18 cellular contexts compared by ENCODE assay signal in the genomic region with DNA sequence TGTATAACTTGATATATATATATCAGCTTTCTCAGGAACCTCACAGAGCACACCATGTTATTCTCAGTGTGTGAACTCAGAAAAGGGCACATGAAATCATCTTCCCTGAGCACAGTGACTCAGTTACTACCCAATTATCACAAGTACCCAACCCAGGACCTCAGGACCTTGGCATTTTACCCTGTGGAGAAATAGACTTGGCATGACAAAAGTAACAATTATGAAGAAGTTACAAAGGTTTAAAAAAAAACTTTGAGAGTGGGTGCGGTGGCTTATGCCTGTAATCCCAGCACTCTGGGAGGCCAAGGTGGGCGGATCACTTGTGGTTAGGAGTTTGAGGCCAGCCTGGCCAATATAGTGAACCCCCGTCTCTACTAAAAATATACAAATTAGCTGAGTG. TPM values are rescaled to one million over a fixed set of nuclear protein-coding genes. Genes with fewer than 3 reads are reported as not detected.
"Had no signal": no experiment of that assay in that cellular context is flagged by ENCODE, and none has a peak within 500 bp of the region (broad histone marks: within the 10 kb centered on the region; RNA-seq: fewer than 3 reads in every experiment).

No MANE protein-coding gene starts in this region.

- H3K36me3 Mint-ChIP-seq: activated naive CD4-positive, alpha-beta T cell treated with anti-CD3 and anti-CD28 coated beads, Interleukin-2, amount 10 ng/mL, durations not matched to agents 7 days and 5 days; natural killer cell treated with Interleukin-12 subunit alpha and Interleukin-12 subunit beta and Interleukin-15 and Interleukin-18, amount 100 ng/mL, for 72 hours had no signal

- H3K9me3 ChIP-seq: prostate gland, testis had no signal

- H3K4me1 ChIP-seq: prostate gland had no signal

- DNase-seq: activated B cell treated with CpG ODN at 0.5 μM for 24 hours; activated CD4-positive, alpha-beta T cell treated with anti-CD3 and anti-CD28 coated beads, Interleukin-2, amount 10 ng/mL, durations not matched to agents 24 days and 14 days; activated naive CD4-positive, alpha-beta T cell treated with anti-CD3 and anti-CD28 coated beads, Interleukin-2, amount 10 ng/mL, durations not matched to agents 7 days and 5 days; cortex of kidney; effector memory CD4-positive, alpha-beta T cell; head of caudate nucleus; occipital lobe; stimulated activated CD4-positive, alpha-beta T cell treated with anti-CD3 and anti-CD28 coated beads, Interleukin-2, amount 100 ng/mL, for 48 hours; testis had no signal

- H3K27ac ChIP-seq: foreskin keratinocyte, prostate gland, testis had no signal

- H3K27ac Mint-ChIP-seq: activated B cell treated with CpG ODN at 0.5 μM for 24 hours; activated CD4-positive, alpha-beta T cell treated with anti-CD3 and anti-CD28 coated beads, Interleukin-2, amount 10 ng/mL, durations not matched to agents 24 days and 14 days; activated naive CD4-positive, alpha-beta T cell treated with anti-CD3 and anti-CD28 coated beads, Interleukin-2, amount 10 ng/mL, durations not matched to agents 7 days and 5 days; activated T-helper 2 cell treated with anti-CD3 and anti-CD28 coated beads, Interferon-gamma antibody, Interleukin-2, Interleukin-4, amounts not matched to agents 10 μg/mL and 5 μg/mL and 100 μg/mL, durations not matched to agents 14 hours and 24 hours and 36 hours; natural killer cell treated with Interleukin-12 subunit alpha and Interleukin-12 subunit beta and Interleukin-15 and Interleukin-18, amount 100 ng/mL, for 72 hours; stimulated activated naive CD8-positive, alpha-beta T cell treated with anti-CD3 and anti-CD28 coated beads, Interleukin-15, Interleukin-2, amounts not matched to agents 100 ng/mL and 50 ng/mL, for 24 hours had no signal

- H3K4me3 ChIP-seq: prostate gland, testis had no signal

- H3K36me3 ChIP-seq: prostate gland had no signal

- H3K9me3 Mint-ChIP-seq: activated B cell treated with CpG ODN at 0.5 μM for 24 hours; activated CD4-positive, alpha-beta T cell treated with anti-CD3 and anti-CD28 coated beads, Interleukin-2, amount 10 ng/mL, durations not matched to agents 24 days and 14 days; activated naive CD4-positive, alpha-beta T cell treated with anti-CD3 and anti-CD28 coated beads, Interleukin-2, amount 10 ng/mL, durations not matched to agents 7 days and 5 days; activated T-helper 2 cell treated with anti-CD3 and anti-CD28 coated beads, Interferon-gamma antibody, Interleukin-2, Interleukin-4, amounts not matched to agents 10 μg/mL and 5 μg/mL and 100 μg/mL, durations not matched to agents 14 hours and 24 hours and 36 hours; central memory CD8-positive, alpha-beta T cell; natural killer cell treated with Interleukin-12 subunit alpha and Interleukin-12 subunit beta and Interleukin-15 and Interleukin-18, amount 100 ng/mL, for 72 hours; stimulated activated naive CD8-positive, alpha-beta T cell treated with anti-CD3 and anti-CD28 coated beads, Interleukin-15, Interleukin-2, amounts not matched to agents 100 ng/mL and 50 ng/mL, for 24 hours had no signal

- H3K4me3 Mint-ChIP-seq: activated B cell treated with CpG ODN at 0.5 μM for 24 hours; activated CD4-positive, alpha-beta T cell treated with anti-CD3 and anti-CD28 coated beads, Interleukin-2, amount 10 ng/mL, durations not matched to agents 24 days and 14 days; activated naive CD4-positive, alpha-beta T cell treated with anti-CD3 and anti-CD28 coated beads, Interleukin-2, amount 10 ng/mL, durations not matched to agents 7 days and 5 days; central memory CD8-positive, alpha-beta T cell; natural killer cell treated with Interleukin-12 subunit alpha and Interleukin-12 subunit beta and Interleukin-15 and Interleukin-18, amount 100 ng/mL, for 72 hours; stimulated activated naive CD8-positive, alpha-beta T cell treated with anti-CD3 and anti-CD28 coated beads, Interleukin-15, Interleukin-2, amounts not matched to agents 100 ng/mL and 50 ng/mL, for 24 hours had no signal

- H3K27me3 Mint-ChIP-seq: activated B cell treated with CpG ODN at 0.5 μM for 24 hours; central memory CD8-positive, alpha-beta T cell; stimulated activated naive CD8-positive, alpha-beta T cell treated with anti-CD3 and anti-CD28 coated beads, Interleukin-15, Interleukin-2, amounts not matched to agents 100 ng/mL and 50 ng/mL, for 24 hours had no signal

- H3K4me1 Mint-ChIP-seq: central memory CD8-positive, alpha-beta T cell had no signal

- H3K27me3 ChIP-seq: foreskin keratinocyte, testis had no signal

- ATAC-seq: foreskin keratinocyte; natural killer cell treated with Interleukin-12 subunit alpha and Interleukin-12 subunit beta and Interleukin-15 and Interleukin-18, amount 100 ng/mL, for 72 hours; sciatic nerve had no signal

RNA-seq across cellular contexts. Expression of gene ONECUT1, which starts 52.4 kb away (rescaled TPM):
- total RNA-seq: activated CD4-positive, alpha-beta T cell treated with anti-CD3 and anti-CD28 coated beads, Interleukin-2, amount 10 ng/mL, durations not matched to agents 24 days and 14 days; activated T-helper 2 cell treated with anti-CD3 and anti-CD28 coated beads, Interferon-gamma antibody, Interleukin-2, Interleukin-4, amounts not matched to agents 10 μg/mL and 5 μg/mL and 100 μg/mL, durations not matched to agents 14 hours and 24 hours and 36 hours; epithelial cell of proximal tubule; foreskin keratinocyte; natural killer cell treated with Interleukin-12 subunit alpha and Interleukin-12 subunit beta and Interleukin-15 and Interleukin-18, amount 100 ng/mL, for 72 hours; occipital lobe; sciatic nerve; T-helper 1 cell treated with Interleukin-12 subunit alpha and Interleukin-12 subunit beta and Interleukin-4 antibody, amounts not matched to agents 30 ng/mL and 1 ng/mL, for 36 hours had no signal
- polyA plus RNA-seq: foreskin keratinocyte had no signal
